ENCODE assay signal across 9 cellular contexts in the genomic region with DNA sequence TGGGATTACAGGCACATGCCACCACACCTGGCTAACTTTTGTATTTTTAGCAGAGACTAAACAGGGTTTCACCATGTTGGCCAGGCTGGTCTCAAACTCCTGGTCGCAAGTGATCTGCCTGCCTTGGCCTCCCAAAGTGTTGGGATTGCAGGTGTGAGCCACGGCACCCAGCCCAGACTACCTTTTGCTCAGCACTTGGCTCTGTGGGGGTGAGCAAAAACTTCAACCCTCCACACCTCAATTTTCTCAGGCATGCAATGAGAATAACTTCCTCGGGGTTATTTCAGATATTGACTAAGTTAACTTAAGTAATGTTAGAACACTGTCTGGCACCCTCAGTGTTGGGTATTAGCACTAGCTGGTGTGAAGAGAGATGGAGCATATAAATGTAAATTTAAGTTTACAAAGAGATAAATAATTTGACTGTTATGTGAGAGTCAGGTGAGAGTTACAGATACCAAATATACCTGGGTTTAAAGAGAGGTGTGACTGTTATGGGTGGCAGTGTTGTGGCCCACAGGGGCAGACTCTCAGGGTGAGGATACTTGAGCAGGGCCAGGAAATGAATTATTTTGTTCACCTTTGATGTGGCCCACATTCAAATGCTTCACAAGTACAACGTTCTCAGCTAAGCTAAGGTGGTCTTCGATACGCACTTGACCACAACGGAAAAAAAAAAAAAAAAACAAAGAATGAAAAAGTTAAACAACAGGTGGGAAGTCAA. TPM values are rescaled to one million over a fixed set of nuclear protein-coding genes. Genes with fewer than 3 reads are reported as not detected.
DNase-seq lines count a peak whose midpoint lies in the region; ATAC-seq, FAIRE-seq and TF ChIP-seq lines count a peak whose summit lies in the region.
"Had no signal": no experiment of that assay in that cellular context is flagged by ENCODE, and none has a peak within 500 bp of the region (broad histone marks: within the 10 kb centered on the region; RNA-seq: fewer than 3 reads in every experiment).

No MANE protein-coding gene starts in this region.

- no peak overlapping the region for H3K9ac ChIP-seq in kidney (ENCODE audit: low read length in 2 of 2)

- peak overlapping the region; percentile 47 for H3K27ac ChIP-seq in epithelial cell of prostate
- H3K27ac ChIP-seq in kidney (ENCODE audit: low read depth in 2 of 2, low read length in 2 of 2) = no peak overlapping the region

- TF ChIP-seq POLR2A in GM18505 (IDR thresholded peaks at IDR 0.05; ENCODE audit: borderline replicate concordance, extremely low read depth, insufficient read depth, insufficient read length) = peak; percentile 22
- TF ChIP-seq POLR2A in erythroblast (IDR thresholded peaks at IDR 0.05; ENCODE audit: low read length) = no peak

- DNase-seq in NAMALWA (ENCODE audit: low spot score) (peak; percentile 37), epithelial cell of prostate (ENCODE audit: low read depth, low spot score) (no peak), kidney (no peak), erythroblast (lab: John Stamatoyannopoulos, UW) (no peak)
- DNase-seq in effector CD8-positive, alpha-beta T cell (lab: John Stamatoyannopoulos, UW) = no peak
- DNase-seq: MG63 had no signal

- FAIRE-seq in kidney (lab: Jason Lieb, UNC) = no peak

- intact Hi-C loops in kidney (cut with DNase I) = no loop called here

- H3K4me3 ChIP-seq in kidney (ENCODE audit: low read length in 2 of 2) = no peak overlapping the region
- H3K4me3 ChIP-seq: MG63 had no signal

- no peaks in the 10 kb centered on the region for H3K36me3 ChIP-seq in kidney (ENCODE audit: control insufficient read depth in 1 of 2, insufficient read depth in 2 of 2, low read length in 2 of 2)
- H3K36me3 ChIP-seq: MG63 had no signal

- no peaks in the 10 kb centered on the region for H3K9me3 ChIP-seq in kidney (ENCODE audit: control insufficient read depth in 1 of 2, low read length in 2 of 2)
- H3K9me3 ChIP-seq: MG63 had no signal

- ATAC-seq in GM18505 (IDR thresholded peaks at IDR 0.05; ENCODE audit: unreplicated experiment) (no peak), GM21529 (IDR thresholded peaks at IDR 0.05; ENCODE audit: unreplicated experiment) (peak; percentile 4), GM21360 (IDR thresholded peaks at IDR 0.05; ENCODE audit: unreplicated experiment) (no peak)

- H3K4me1 ChIP-seq in kidney (ENCODE audit: control insufficient read depth in 1 of 2, insufficient read depth in 1 of 2, low read depth in 1 of 2, low read length in 2 of 2) = no peaks in the 10 kb centered on the region

- no peak for TF ChIP-seq CTCF in kidney (IDR thresholded peaks at IDR 0.05; ENCODE audit: borderline replicate concordance, extremely low read depth, insufficient read depth)

RNA-seq across cellular contexts. Expression of gene CPOX, which starts 29.0 kb away (rescaled TPM):
- 13.7 TPM for total RNA-seq in kidney
- 6.6 TPM for polyA plus RNA-seq in kidney (ENCODE audit: insufficient read depth, low read depth, low replicate concordance)

RNA-seq across cellular contexts. Expression of gene GPR15, which starts 32.7 kb away (rescaled TPM):
- total RNA-seq in kidney = not detected
- not detected for polyA plus RNA-seq in kidney (ENCODE audit: insufficient read depth, low read depth, low replicate concordance)

RNA-seq across cellular contexts. Expression of gene CLDND1, which starts 41.7 kb away (rescaled TPM):
- 77.2 TPM for total RNA-seq in kidney
- polyA plus RNA-seq in kidney (ENCODE audit: insufficient read depth, low read depth, low replicate concordance) = 35.8 TPM
